8 cellular contexts compared by ENCODE assay signal in genomic region chr15:34986326-34987181, GRCh38. TPM values are rescaled to one million over a fixed set of nuclear protein-coding genes. Genes with fewer than 3 reads are reported as not detected.
A peak's percentile ranks its signal among the peaks of the same experiment; 100 is the strongest.
DNase-seq lines count a peak whose midpoint lies in the region; ATAC-seq and TF ChIP-seq lines count a peak whose summit lies in the region.

No MANE protein-coding gene starts in this region.

- no peak for TF ChIP-seq CTCF in Caco-2 (IDR thresholded peaks at IDR 0.05; ENCODE audit: insufficient read depth in 1 of 2, low read depth in 1 of 2, low read length in 1 of 2, severe bottlenecking in 1 of 2, unreplicated experiment in 1 of 2)

- H3K27me3 Mint-ChIP-seq in Caco-2 (ENCODE audit: insufficient read depth, unreplicated experiment), result no peaks in the 10 kb centered on the region

- BruUV-seq in Caco-2 (replicated peaks; lab: Mats Ljungman, UMichigan), result no TSS peak

- DNase-seq in Caco-2 (no peak), NCI-H69 (lab: John Stamatoyannopoulos, UW) (peak; percentile 40), AG08395 (ENCODE audit: low spot score) (no peak), NCI-H1048 (lab: John Stamatoyannopoulos, UW) (no peak)

- intact Hi-C loops in Caco-2 (cut with micrococcal nuclease; ENCODE audit: unreplicated experiment), result no loop called here

- H3K36me3 ChIP-seq in Caco-2 (ENCODE audit: control insufficient read depth, insufficient read depth, low read length) (no peaks in the 10 kb centered on the region), endocrine pancreas (ENCODE audit: control insufficient read depth, insufficient read depth, low read length) (no peaks in the 10 kb centered on the region), neuron (ENCODE audit: insufficient read depth, low read length) (peaks cover 30% of the 10 kb centered on the region)

- H2AFZ ChIP-seq in neuron (ENCODE audit: low read depth, low read length), result no peak overlapping the region

- peaks cover 4% of the 10 kb centered on the region; the same call in 1 of the 2 replicates for H3K4me1 ChIP-seq in Caco-2
- H3K4me1 ChIP-seq in endocrine pancreas (ENCODE audit: control insufficient read depth, insufficient read depth, low read length), result peaks cover 19% of the 10 kb centered on the region
- peaks cover 15% of the 10 kb centered on the region for H3K4me1 ChIP-seq in neuron (ENCODE audit: insufficient read depth, low read length)

- H3K36me3 Mint-ChIP-seq in Caco-2 (ENCODE audit: insufficient read depth, unreplicated experiment), result peaks cover 30% of the 10 kb centered on the region

- H3K9me3 ChIP-seq in Caco-2, result no peaks in the 10 kb centered on the region
- no peaks in the 10 kb centered on the region for H3K9me3 ChIP-seq in endocrine pancreas (ENCODE audit: control insufficient read depth, low read length)
- no peaks in the 10 kb centered on the region for H3K9me3 ChIP-seq in neuron (ENCODE audit: low read length)

- H3K27me3 ChIP-seq in Caco-2 (replicated peaks; ENCODE audit: control insufficient read depth, insufficient read depth, low read length), result no peaks in the 10 kb centered on the region
- no peaks in the 10 kb centered on the region for H3K27me3 ChIP-seq in endocrine pancreas (ENCODE audit: control insufficient read depth, insufficient read depth, low read length)
- no peaks in the 10 kb centered on the region for H3K27me3 ChIP-seq in neuron (ENCODE audit: insufficient read depth, low read length)

- no peaks in the 10 kb centered on the region for H3K9me3 Mint-ChIP-seq in Caco-2 (ENCODE audit: unreplicated experiment)

- peaks cover 6% of the 10 kb centered on the region for H3K4me1 Mint-ChIP-seq in Caco-2 (ENCODE audit: low read depth, unreplicated experiment)

- H3K4me3 Mint-ChIP-seq in Caco-2 (ENCODE audit: unreplicated experiment), result peak overlapping the region; percentile 95

- POLR2A ChIA-PET in Caco-2 (lab: Charles Lee), result interaction anchor here (2.8 kb wide), 1 partner anchor 17 kb away, joined by 26 read pairs; the partner anchor contains the start of gene AQR

- H3K9ac ChIP-seq in endocrine pancreas (ENCODE audit: control insufficient read depth, insufficient read depth, low read length), result peak overlapping the region; percentile 87

- CTCF ChIA-PET in Caco-2 (lab: Charles Lee), result interaction anchor here (2.9 kb wide), 1 partner anchor 17 kb away, joined by 30 read pairs; the partner anchor contains the start of gene AQR

- ATAC-seq in HG03565 (IDR thresholded peaks at IDR 0.05; ENCODE audit: unreplicated experiment) (no peak), GM21786 (IDR thresholded peaks at IDR 0.05; ENCODE audit: unreplicated experiment) (no peak)

- H3K4me3 ChIP-seq in Caco-2 (ENCODE audit: low read depth, low read length) (peak overlapping the region; percentile 90), endocrine pancreas (ENCODE audit: control insufficient read depth, insufficient read depth, low read length) (peak overlapping the region; percentile 96), neuron (ENCODE audit: low read length) (peak overlapping the region; percentile 66)

- H3K27ac Mint-ChIP-seq in Caco-2 (ENCODE audit: unreplicated experiment), result no peak overlapping the region

RNA-seq across cellular contexts. Expression of gene ZNF770, which starts 1.5 kb away (rescaled TPM):
- total RNA-seq in Caco-2 (2022), result 31.4 and 33.0 TPM in 2 replicates

RNA-seq across cellular contexts. Expression of gene AQR, which starts 17.0 kb away (rescaled TPM):
- 27.7 and 34.9 TPM in 2 replicates for total RNA-seq in Caco-2 (2022)
